In the genomic region with DNA sequence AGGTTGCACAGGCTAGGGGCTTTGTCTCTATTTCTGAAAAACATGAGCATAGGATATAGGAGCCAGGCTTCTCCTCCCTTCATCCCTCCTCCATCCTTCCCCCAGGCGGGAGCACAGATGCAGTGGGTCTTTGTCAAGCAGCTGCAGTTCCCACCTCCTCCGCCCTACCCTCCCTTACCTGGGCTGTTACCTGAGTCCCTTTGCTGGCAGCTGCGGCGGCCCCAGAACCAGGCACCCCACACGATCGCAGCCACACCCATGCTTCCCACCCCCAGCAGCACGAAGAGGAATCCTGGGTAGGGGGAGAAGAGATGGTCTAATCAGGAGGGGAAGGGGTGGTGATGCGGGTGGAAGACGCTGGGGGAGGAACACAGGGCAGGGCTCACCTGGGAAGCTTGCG, we compare ENCODE assay signal across 29 cellular contexts. TPM values are rescaled to one million over a fixed set of nuclear protein-coding genes. Genes with fewer than 3 reads are reported as not detected.
"Had no signal": no experiment of that assay in that cellular context is flagged by ENCODE, and none has a peak within 500 bp of the region (broad histone marks: within the 10 kb centered on the region; RNA-seq: fewer than 3 reads in every experiment).

No MANE protein-coding gene starts in this region.

- H3K27ac ChIP-seq: ascending aorta, body of pancreas, KMS-11, Peyer's patch, RWPE1, SJCRH30 had no signal

- H3K9me3 ChIP-seq: ascending aorta, body of pancreas, Peyer's patch, SJCRH30 had no signal

- H3K9me3 Mint-ChIP-seq: activated CD4-positive, alpha-beta T cell treated with anti-CD3 and anti-CD28 coated beads, Interleukin-2, amount 10 ng/mL, durations not matched to agents 24 days and 14 days; activated naive CD4-positive, alpha-beta T cell treated with anti-CD3 and anti-CD28 coated beads, Interleukin-2, amount 50 U/mL, for 24 hours; activated naive CD8-positive, alpha-beta T cell treated with anti-CD3 and anti-CD28 coated beads, Interleukin-2, amount 50 U/mL, for 24 hours; activated T-cell treated with anti-CD3 and anti-CD28 coated beads, Interleukin-2, amount 50 U/mL, for 24 hours; activated T-helper 1 cell treated with anti-CD3 and anti-CD28 coated beads, Interleukin-12 subunit alpha, Interleukin-12 subunit beta, Interleukin-2, Interleukin-4 antibody, amounts not matched to agents 30 ng/mL and 10 ng/mL and 1 ng/mL, durations not matched to agents 14 hours and 24 hours and 36 hours; T-helper 1 cell treated with Interleukin-12 subunit alpha and Interleukin-12 subunit beta and Interleukin-4 antibody, amounts not matched to agents 30 μg/mL and 1 μg/mL, for 36 hours had no signal

- H3K4me3 ChIP-seq: ascending aorta, body of pancreas, Peyer's patch, SJCRH30 had no signal

- H3K27me3 Mint-ChIP-seq: activated CD4-positive, alpha-beta T cell treated with anti-CD3 and anti-CD28 coated beads, Interleukin-2, amount 10 ng/mL, durations not matched to agents 24 days and 14 days; activated CD8-positive, alpha-beta memory T cell treated with anti-CD3 and anti-CD28 coated beads, Interleukin-2, amount 10 ng/mL, durations not matched to agents 7 days and 5 days; activated naive CD4-positive, alpha-beta T cell treated with anti-CD3 and anti-CD28 coated beads, Interleukin-2, amount 50 U/mL, for 24 hours; activated naive CD8-positive, alpha-beta T cell treated with anti-CD3 and anti-CD28 coated beads, Interleukin-2, amount 50 U/mL, for 24 hours; activated T-cell treated with anti-CD3 and anti-CD28 coated beads, Interleukin-2, amount 50 U/mL, for 24 hours had no signal

- H3K4me1 ChIP-seq: ascending aorta, body of pancreas, Peyer's patch had no signal

- H3K36me3 ChIP-seq: ascending aorta, Peyer's patch, SJCRH30 had no signal

- H3K36me3 Mint-ChIP-seq: activated naive CD4-positive, alpha-beta T cell treated with anti-CD3 and anti-CD28 coated beads, Interleukin-2, amount 50 U/mL, for 24 hours had no signal

- DNase-seq: activated CD4-positive, alpha-beta T cell treated with anti-CD3 and anti-CD28 coated beads, Interleukin-2, amount 10 ng/mL, durations not matched to agents 24 days and 14 days; activated CD4-positive, alpha-beta T cell treated with anti-CD3 and anti-CD28 coated beads, Interleukin-2, amount 50 U/mL, for 48 hours; activated CD4-positive, CD25-positive, alpha-beta regulatory T cell treated with anti-CD3 and anti-CD28 coated beads, Interleukin-2, amount 50 U/mL, for 72 hours; activated CD8-positive, alpha-beta memory T cell treated with anti-CD3 and anti-CD28 coated beads, Interleukin-2, amount 10 ng/mL, durations not matched to agents 7 days and 5 days; activated effector memory CD4-positive, alpha-beta T cell treated with Interleukin-2 at 50 U/mL for 16 hours; activated naive CD4-positive, alpha-beta T cell; activated naive CD8-positive, alpha-beta T cell treated with anti-CD3 and anti-CD28 coated beads, Interleukin-2, amount 50 U/mL, for 24 hours; activated T-cell treated with anti-CD3 and anti-CD28 coated beads, Interleukin-2, amount 50 U/mL, for 24 hours; amniotic stem cell; body of pancreas; central memory CD4-positive, alpha-beta T cell; NCI-H1092; NCI-H1417; NCI-H1930; NCI-H510A treated with DMSO at 0.1 percent for 48 hours; NCI-H774; NK-92 treated with Interleukin-12 subunit alpha and Interleukin-12 subunit beta, amount 100 ng/mL, for 24 hours; Peyer's patch; Right ventricle myocardium superior; SJCRH30 had no signal

- H3K4me2 ChIP-seq: KMS-11 had no signal

- ATAC-seq: activated CD8-positive, alpha-beta memory T cell treated with anti-CD3 and anti-CD28 coated beads, Interleukin-2, amount 10 ng/mL, durations not matched to agents 7 days and 5 days; activated naive CD8-positive, alpha-beta T cell treated with anti-CD3 and anti-CD28 coated beads, Interleukin-2, amount 50 U/mL, for 24 hours; body of pancreas had no signal

- H3K9ac ChIP-seq: KMS-11 had no signal

- H3K27ac Mint-ChIP-seq: activated CD4-positive, alpha-beta T cell treated with anti-CD3 and anti-CD28 coated beads, Interleukin-2, amount 10 ng/mL, durations not matched to agents 24 days and 14 days; activated CD8-positive, alpha-beta memory T cell treated with anti-CD3 and anti-CD28 coated beads, Interleukin-2, amount 10 ng/mL, durations not matched to agents 7 days and 5 days; activated naive CD4-positive, alpha-beta T cell treated with anti-CD3 and anti-CD28 coated beads, Interleukin-2, amount 50 U/mL, for 24 hours; activated naive CD8-positive, alpha-beta T cell treated with anti-CD3 and anti-CD28 coated beads, Interleukin-2, amount 50 U/mL, for 24 hours; activated T-cell treated with anti-CD3 and anti-CD28 coated beads, Interleukin-2, amount 50 U/mL, for 24 hours; activated T-helper 1 cell treated with anti-CD3 and anti-CD28 coated beads, Interleukin-12 subunit alpha, Interleukin-12 subunit beta, Interleukin-2, Interleukin-4 antibody, amounts not matched to agents 30 ng/mL and 10 ng/mL and 1 ng/mL, durations not matched to agents 14 hours and 24 hours and 36 hours; T-helper 1 cell treated with Interleukin-12 subunit alpha and Interleukin-12 subunit beta and Interleukin-4 antibody, amounts not matched to agents 30 μg/mL and 1 μg/mL, for 36 hours had no signal

- H3K4me3 Mint-ChIP-seq: activated CD4-positive, alpha-beta T cell treated with anti-CD3 and anti-CD28 coated beads, Interleukin-2, amount 10 ng/mL, durations not matched to agents 24 days and 14 days; activated CD8-positive, alpha-beta memory T cell treated with anti-CD3 and anti-CD28 coated beads, Interleukin-2, amount 10 ng/mL, durations not matched to agents 7 days and 5 days; activated naive CD4-positive, alpha-beta T cell treated with anti-CD3 and anti-CD28 coated beads, Interleukin-2, amount 50 U/mL, for 24 hours; activated naive CD8-positive, alpha-beta T cell treated with anti-CD3 and anti-CD28 coated beads, Interleukin-2, amount 50 U/mL, for 24 hours; activated T-cell treated with anti-CD3 and anti-CD28 coated beads, Interleukin-2, amount 50 U/mL, for 24 hours; activated T-helper 1 cell treated with anti-CD3 and anti-CD28 coated beads, Interleukin-12 subunit alpha, Interleukin-12 subunit beta, Interleukin-2, Interleukin-4 antibody, amounts not matched to agents 30 ng/mL and 10 ng/mL and 1 ng/mL, durations not matched to agents 14 hours and 24 hours and 36 hours; T-helper 1 cell treated with Interleukin-12 subunit alpha and Interleukin-12 subunit beta and Interleukin-4 antibody, amounts not matched to agents 30 μg/mL and 1 μg/mL, for 36 hours had no signal

- H3K27me3 ChIP-seq: ascending aorta, body of pancreas, Peyer's patch, SJCRH30 had no signal

RNA-seq across cellular contexts. Expression of gene TMIGD2, which starts 7.8 kb away (rescaled TPM):
- total RNA-seq: ascending aorta, body of pancreas, bronchial epithelial cell, chondrocyte, MCF 10A had no signal

RNA-seq across cellular contexts. Expression of gene FSD1, which starts 10.0 kb away (rescaled TPM):
- total RNA-seq: ascending aorta, body of pancreas, MCF 10A, Right ventricle myocardium superior had no signal

RNA-seq across cellular contexts. Expression of gene SHD, which starts 15.3 kb away (rescaled TPM):
- total RNA-seq: activated CD4-positive, alpha-beta T cell treated with anti-CD3 and anti-CD28 coated beads, Interleukin-2, amount 10 ng/mL, durations not matched to agents 24 days and 14 days; activated CD8-positive, alpha-beta memory T cell treated with anti-CD3 and anti-CD28 coated beads, Interleukin-2, amount 10 ng/mL, durations not matched to agents 7 days and 5 days; activated T-helper 1 cell treated with anti-CD3 and anti-CD28 coated beads, Interleukin-12 subunit alpha, Interleukin-12 subunit beta, Interleukin-2, Interleukin-4 antibody, amounts not matched to agents 30 ng/mL and 10 ng/mL and 1 ng/mL, durations not matched to agents 14 hours and 24 hours and 36 hours; ascending aorta; body of pancreas; bronchial epithelial cell; chondrocyte; MCF 10A; Right ventricle myocardium superior had no signal
